20 cellular contexts compared by ENCODE assay signal in the genomic region with DNA sequence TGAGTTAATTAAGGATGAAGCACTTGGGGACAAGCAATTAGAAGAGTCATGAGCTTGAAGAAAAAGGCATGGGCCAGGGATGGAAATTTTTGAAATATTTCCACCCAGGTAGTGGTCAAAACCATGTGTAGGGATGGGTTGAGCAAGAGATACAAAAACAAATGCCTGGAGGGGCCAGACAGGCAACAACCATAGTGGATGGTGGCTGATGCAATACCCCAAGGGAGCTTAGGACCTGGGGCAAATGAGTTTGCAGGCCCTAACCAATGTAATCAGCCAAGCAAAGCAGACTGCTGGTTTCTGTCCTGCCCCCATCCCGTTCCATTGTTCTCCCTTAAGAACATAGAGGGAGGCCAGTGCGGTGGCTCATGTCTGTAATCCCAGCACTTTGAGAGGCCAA.
A peak's percentile ranks its signal among the peaks of the same experiment; 100 is the strongest.
DNase-seq lines count a peak whose midpoint lies in the region; ATAC-seq and TF ChIP-seq lines count a peak whose summit lies in the region.
"Had no signal": no experiment of that assay in that cellular context is flagged by ENCODE, and none has a peak within 500 bp of the region (broad histone marks: within the 10 kb centered on the region; RNA-seq: fewer than 3 reads in every experiment).

No MANE protein-coding gene starts in this region.

- POLR2A ChIA-PET in activated CD8-positive, alpha-beta T cell treated with anti-CD3 and anti-CD28 coated beads, Interleukin-2, amount 10 ng/mL, durations not matched to agents 7 days and 5 days (lab: Charles Lee): interaction anchor here (1.0 kb wide), 1 partner anchor 17 kb away, joined by 3 read pairs; no protein-coding TSS in a partner anchor

- H2BK120ac ChIP-seq in mesenchymal stem cell (ENCODE audit: low read depth, low read length): no peak overlapping the region

- H3K27me3 ChIP-seq in mesenchymal stem cell (ENCODE audit: control insufficient read depth in 1 of 2, insufficient read depth in 1 of 2, low read length in 2 of 2): no peaks in the 10 kb centered on the region
- no peaks in the 10 kb centered on the region for H3K27me3 ChIP-seq in testis

- peak overlapping the region; percentile 44 for H2AK5ac ChIP-seq in mesenchymal stem cell (ENCODE audit: low read length, severe bottlenecking)

- no peaks in the 10 kb centered on the region for H3K9me3 ChIP-seq in mesenchymal stem cell (ENCODE audit: control insufficient read depth, low read length)
- no peaks in the 10 kb centered on the region for H3K9me3 ChIP-seq in testis

- no peak for TF ChIP-seq POLR2A in testis (IDR thresholded peaks at IDR 0.05)

- H3K27me3 Mint-ChIP-seq in activated CD8-positive, alpha-beta T cell treated with anti-CD3 and anti-CD28 coated beads, Interleukin-2, amount 10 ng/mL, durations not matched to agents 7 days and 5 days (ENCODE audit: low read depth): no peaks in the 10 kb centered on the region
- H3K27me3 Mint-ChIP-seq in T-helper 2 cell treated with Interferon-gamma antibody and Interleukin-4, amounts not matched to agents 5 μg/mL and 100 μg/mL, for 36 hours (ENCODE audit: low read depth): peaks cover 5% of the 10 kb centered on the region
- H3K27me3 Mint-ChIP-seq: B cell; CD4-positive, alpha-beta memory T cell had no signal

- no peak for ATAC-seq in Right ventricle myocardium inferior
- ATAC-seq in left cardiac atrium: no peak
- no peak for ATAC-seq in activated CD8-positive, alpha-beta T cell treated with anti-CD3 and anti-CD28 coated beads, Interleukin-2, amount 10 ng/mL, durations not matched to agents 7 days and 5 days
- ATAC-seq: GM12878 had no signal

- H3K27ac Mint-ChIP-seq in activated CD8-positive, alpha-beta T cell treated with anti-CD3 and anti-CD28 coated beads, Interleukin-2, amount 10 ng/mL, durations not matched to agents 7 days and 5 days: no peak overlapping the region
- no peak overlapping the region for H3K27ac Mint-ChIP-seq in T-helper 2 cell treated with Interferon-gamma antibody and Interleukin-4, amounts not matched to agents 5 μg/mL and 100 μg/mL, for 36 hours
- H3K27ac Mint-ChIP-seq: B cell; CD4-positive, alpha-beta memory T cell had no signal

- intact Hi-C loops in Right ventricle myocardium inferior (cut with DNase I): no loop called here
- intact Hi-C loops in left cardiac atrium (cut with DNase I): no loop called here
- intact Hi-C loops in testis (cut with DNase I; ENCODE audit: low total_unique reads): no loop called here

- TF ChIP-seq CTCF in testis (IDR thresholded peaks at IDR 0.05): no peak

- H4K91ac ChIP-seq in mesenchymal stem cell (ENCODE audit: low read length): peak overlapping the region; percentile 2

- no peak overlapping the region for H3K4ac ChIP-seq in mesenchymal stem cell (ENCODE audit: low read depth in 1 of 2, low read length in 2 of 2)

- H3K14ac ChIP-seq in mesenchymal stem cell (ENCODE audit: low read length in 2 of 2): no peak overlapping the region

- 100% methylated on average over 2 of the region's 2 CpGs for WGBS in mesenchymal stem cell
- 95 to 96% methylated on average over 2 of the region's 2 CpGs for WGBS in testis, 2 donors

- no peak overlapping the region for H2AFZ ChIP-seq in mesenchymal stem cell (ENCODE audit: low read depth, low read length)

- H3K23ac ChIP-seq in mesenchymal stem cell (ENCODE audit: low read length in 2 of 2): no peak overlapping the region

- no peak overlapping the region for H3K4me3 Mint-ChIP-seq in activated CD8-positive, alpha-beta T cell treated with anti-CD3 and anti-CD28 coated beads, Interleukin-2, amount 10 ng/mL, durations not matched to agents 7 days and 5 days
- no peak overlapping the region for H3K4me3 Mint-ChIP-seq in T-helper 2 cell treated with Interferon-gamma antibody and Interleukin-4, amounts not matched to agents 5 μg/mL and 100 μg/mL, for 36 hours
- H3K4me3 Mint-ChIP-seq: B cell; CD4-positive, alpha-beta memory T cell had no signal

- H3K9ac ChIP-seq in mesenchymal stem cell (ENCODE audit: low read length): no peak overlapping the region

- H3K27ac ChIP-seq in mesenchymal stem cell (ENCODE audit: low read length, poor library complexity, severe bottlenecking): no peak overlapping the region
- H3K27ac ChIP-seq in testis: peak overlapping the region; percentile 27 to 42

- peak; percentile 40 for DNase-seq in Right ventricle myocardium inferior (ENCODE audit: missing footprints)
- no peak for DNase-seq in left cardiac atrium
- DNase-seq in M059J (ENCODE audit: low read depth): peak; percentile 25
- DNase-seq in mesenchymal stem cell: no peak
- DNase-seq in testis: no peak
- DNase-seq in activated CD8-positive, alpha-beta T cell treated with anti-CD3 and anti-CD28 coated beads, Interleukin-2, amount 10 ng/mL, durations not matched to agents 7 days and 5 days: no peak
- DNase-seq in T-helper 2 cell treated with Interferon-gamma antibody and Interleukin-4, amounts not matched to agents 5 μg/mL and 100 μg/mL, for 36 hours (ENCODE audit: low spot score): no peak
- no peak for DNase-seq in activated CD4-positive, alpha-beta T cell treated with anti-CD3 and anti-CD28 coated beads for 48 hours
- DNase-seq: 8988T; Calu3; CD4-positive, alpha-beta memory T cell; MV-4-11; NCI-H1417; NCI-H1930; NCI-H524; NCI-H82; OCI-M1; SHP77 had no signal

- no peaks in the 10 kb centered on the region for H3K9me3 Mint-ChIP-seq in activated CD8-positive, alpha-beta T cell treated with anti-CD3 and anti-CD28 coated beads, Interleukin-2, amount 10 ng/mL, durations not matched to agents 7 days and 5 days (ENCODE audit: insufficient read depth)
- no peaks in the 10 kb centered on the region for H3K9me3 Mint-ChIP-seq in T-helper 2 cell treated with Interferon-gamma antibody and Interleukin-4, amounts not matched to agents 5 μg/mL and 100 μg/mL, for 36 hours

- no peak overlapping the region for H3K4me3 ChIP-seq in mesenchymal stem cell (ENCODE audit: insufficient read depth in 1 of 2, low read depth in 1 of 2, low read length in 2 of 2)
- no peak overlapping the region for H3K4me3 ChIP-seq in testis
- H3K4me3 ChIP-seq: GM12878 had no signal

- no peaks in the 10 kb centered on the region for H3K79me1 ChIP-seq in mesenchymal stem cell (replicated peaks; ENCODE audit: low read length, poor library complexity, severe bottlenecking)

- H3K4me2 ChIP-seq in mesenchymal stem cell (ENCODE audit: low read length, poor library complexity, severe bottlenecking): no peak overlapping the region

- no peak overlapping the region for H4K8ac ChIP-seq in mesenchymal stem cell (ENCODE audit: low read length)

- H2BK5ac ChIP-seq in mesenchymal stem cell (ENCODE audit: low read depth, low read length, poor library complexity, severe bottlenecking): no peak overlapping the region

- H3K36me3 ChIP-seq in mesenchymal stem cell (ENCODE audit: control insufficient read depth in 1 of 2, insufficient read depth in 2 of 2, low read depth in 1 of 2, low read length in 2 of 2) (no peaks in the 10 kb centered on the region), testis (ENCODE audit: low read depth, missing control alignments) (no peaks in the 10 kb centered on the region)

- no peaks in the 10 kb centered on the region for H3K4me1 Mint-ChIP-seq in activated CD8-positive, alpha-beta T cell treated with anti-CD3 and anti-CD28 coated beads, Interleukin-2, amount 10 ng/mL, durations not matched to agents 7 days and 5 days (ENCODE audit: low read depth)
- no peaks in the 10 kb centered on the region for H3K4me1 Mint-ChIP-seq in T-helper 2 cell treated with Interferon-gamma antibody and Interleukin-4, amounts not matched to agents 5 μg/mL and 100 μg/mL, for 36 hours (ENCODE audit: low read depth)
- H3K4me1 Mint-ChIP-seq: CD4-positive, alpha-beta memory T cell had no signal

- H3K36me3 Mint-ChIP-seq in activated CD8-positive, alpha-beta T cell treated with anti-CD3 and anti-CD28 coated beads, Interleukin-2, amount 10 ng/mL, durations not matched to agents 7 days and 5 days (ENCODE audit: low read depth): no peaks in the 10 kb centered on the region
- no peaks in the 10 kb centered on the region for H3K36me3 Mint-ChIP-seq in T-helper 2 cell treated with Interferon-gamma antibody and Interleukin-4, amounts not matched to agents 5 μg/mL and 100 μg/mL, for 36 hours (ENCODE audit: low read depth)
- H3K36me3 Mint-ChIP-seq: CD4-positive, alpha-beta memory T cell had no signal

- CTCF ChIA-PET in activated CD8-positive, alpha-beta T cell treated with anti-CD3 and anti-CD28 coated beads, Interleukin-2, amount 10 ng/mL, durations not matched to agents 7 days and 5 days (lab: Charles Lee): no interaction called here

- peak overlapping the region in 1 of 2 experiments; percentile 38 for H2BK12ac ChIP-seq in mesenchymal stem cell (ENCODE audit: low read length in 2 of 2)

- peaks cover 7% of the 10 kb centered on the region for H3K4me1 ChIP-seq in mesenchymal stem cell (ENCODE audit: control insufficient read depth, insufficient read depth, low read depth, low read length)
- H3K4me1 ChIP-seq in testis: peaks cover 15% of the 10 kb centered on the region

- no peak overlapping the region for H2BK15ac ChIP-seq in mesenchymal stem cell (ENCODE audit: low read depth, poor library complexity, severe bottlenecking)

- no peak overlapping the region for H3K18ac ChIP-seq in mesenchymal stem cell (ENCODE audit: low read depth in 1 of 2, low read length in 2 of 2)

Comparison
In these comparisons a context has a peak if more than half of its experiments do, and no peak if none do; other contexts are left out.
1. DNase-seq: peak in Right ventricle myocardium inferior (single experiment) and M059J (single experiment); none in left cardiac atrium (single experiment), mesenchymal stem cell (single experiment), testis (single experiment), activated CD8-positive, alpha-beta T cell treated with anti-CD3 and anti-CD28 coated beads, Interleukin-2, amount 10 ng/mL, durations not matched to agents 7 days and 5 days (single experiment), T-helper 2 cell treated with Interferon-gamma antibody and Interleukin-4, amounts not matched to agents 5 μg/mL and 100 μg/mL, for 36 hours (single experiment) and activated CD4-positive, alpha-beta T cell treated with anti-CD3 and anti-CD28 coated beads for 48 hours (single experiment).